Comparison of ENCODE assay signal across 19 cellular contexts in the genomic region with DNA sequence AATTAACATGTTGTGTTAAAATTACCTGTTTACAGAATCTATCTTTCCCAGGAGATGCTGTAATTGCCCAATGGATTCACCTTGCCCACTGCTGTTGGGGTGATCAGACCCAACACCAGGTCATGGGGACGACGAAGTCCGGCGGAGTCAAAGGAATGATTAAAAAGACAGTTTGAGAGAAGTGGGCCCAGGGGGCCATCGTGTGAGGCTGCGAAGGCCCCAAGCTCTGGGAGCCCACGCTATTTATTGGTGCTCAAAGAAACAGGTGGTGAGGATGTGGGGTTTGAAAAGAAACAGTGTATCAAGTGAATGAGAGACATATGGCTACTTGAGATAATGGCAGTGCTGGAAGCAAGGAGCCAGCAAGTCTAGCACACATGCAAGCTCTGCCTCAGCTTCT. TPM values are rescaled to one million over a fixed set of nuclear protein-coding genes. Genes with fewer than 3 reads are reported as not detected.
DNase-seq lines count a peak whose midpoint lies in the region; ATAC-seq and TF ChIP-seq lines count a peak whose summit lies in the region.
"Had no signal": no experiment of that assay in that cellular context is flagged by ENCODE, and none has a peak within 500 bp of the region (broad histone marks: within the 10 kb centered on the region; RNA-seq: fewer than 3 reads in every experiment).

No MANE protein-coding gene starts in this region.

- no peak overlapping the region for H3K4me3 ChIP-seq in spleen
- H3K4me3 ChIP-seq: Peyer's patch, SJSA1 had no signal

- intact Hi-C loops in spleen (cut with DNase I; ENCODE audit: low total_unique reads) = no loop called here

- peaks cover 0 to 4% (median 0%) of the 10 kb centered on the region in 7 donors for H3K27me3 ChIP-seq in spleen (replicated peaks in 1 of 7)
- H3K27me3 ChIP-seq: Peyer's patch, SJSA1 had no signal

- TF ChIP-seq POLR2A in spleen (IDR thresholded peaks at IDR 0.05) = no peak

- no peaks in the 10 kb centered on the region for H3K9me3 ChIP-seq in spleen
- H3K9me3 ChIP-seq: Peyer's patch, SJSA1 had no signal

- no peak overlapping the region for H3K27ac ChIP-seq in spleen
- H3K27ac ChIP-seq: 22Rv1, HL-60, Peyer's patch, SJSA1 had no signal

- no peak for TF ChIP-seq CTCF in spleen (IDR thresholded peaks at IDR 0.05 in 8 of 11, conservative IDR thresholded peaks at IDR 0.05 in 3 of 11)

- H3K4me1 ChIP-seq in spleen = no peaks in the 10 kb centered on the region
- H3K4me1 ChIP-seq: Peyer's patch, SJSA1 had no signal

- WGBS in spleen, 5 donors = 90 to 96% (median 92%) methylated on average over 7 of the region's 7 CpGs

- ATAC-seq in HG02678 (IDR thresholded peaks at IDR 0.05; ENCODE audit: unreplicated experiment) = no peak

- DNase-seq in NCI-H1092 (lab: John Stamatoyannopoulos, UW) = peak; percentile 7
- no peak for DNase-seq in NCI-H1092 treated with DMSO at 0.1 percent for 48 hours (lab: John Stamatoyannopoulos, UW)
- peak; percentile 63 for DNase-seq in NCI-H1694 treated with DMSO at 0.1 percent for 48 hours (lab: John Stamatoyannopoulos, UW)
- DNase-seq in NCI-H82 treated with DMSO at 0.1 percent for 48 hours (lab: John Stamatoyannopoulos, UW; ENCODE audit: unreplicated experiment) = peak; percentile 36
- DNase-seq in spleen = peak; percentile 21
- DNase-seq in stimulated activated CD4-positive, alpha-beta T cell treated with anti-CD3 and anti-CD28 coated beads, Interleukin-4, amount 100 ng/mL, for 1 hour = no peak
- DNase-seq in NCI-H1105 (lab: John Stamatoyannopoulos, UW) = no peak
- DNase-seq: HCEC 1CT; NCI-H187 treated with DMSO at 0.1 percent for 48 hours; NCI-H510A treated with DMSO at 0.1 percent for 48 hours; NK-92 treated with Interleukin-12 subunit alpha and Interleukin-12 subunit beta, amount 100 ng/mL, for 24 hours; Peyer's patch had no signal

- no peaks in the 10 kb centered on the region for H3K36me3 ChIP-seq in spleen
- H3K36me3 ChIP-seq: Peyer's patch, SJSA1 had no signal

RNA-seq across cellular contexts. Expression of gene L1TD1, which starts 16.3 kb away (rescaled TPM):
- total RNA-seq in spleen = 1 to 10 TPM in 6 of 7 donors, under 1 TPM in 1; 0.72 to 3.5 (median 1.6) TPM
- polyA plus RNA-seq in spleen = 1 to 10 TPM in 1 of 3 donors, under 1 TPM in 2; 0.93 to 1.1 (median 0.98) TPM
- total RNA-seq: B cell, HT1080, MCF 10A, SJSA1 had no signal

Comparison
In these comparisons a context has a peak if more than half of its experiments do, and no peak if none do; other contexts are left out.
1. DNase-seq: peak in NCI-H1092 (single experiment), NCI-H1694 treated with DMSO at 0.1 percent for 48 hours (single experiment), NCI-H82 treated with DMSO at 0.1 percent for 48 hours (single experiment) and spleen (single experiment); none in NCI-H1092 treated with DMSO at 0.1 percent for 48 hours (single experiment), stimulated activated CD4-positive, alpha-beta T cell treated with anti-CD3 and anti-CD28 coated beads, Interleukin-4, amount 100 ng/mL, for 1 hour (single experiment) and NCI-H1105 (single experiment).